ENCODE assay signal across 21 cellular contexts in genomic region chr4:10437735-10438134, GRCh38.
"Had no signal": no experiment of that assay in that cellular context is flagged by ENCODE, and none has a peak within 500 bp of the region (broad histone marks: within the 10 kb centered on the region; RNA-seq: fewer than 3 reads in every experiment).

No MANE protein-coding gene starts in this region.

- DNase-seq: cortex of kidney; effector memory CD8-positive, alpha-beta T cell; head of caudate nucleus; mesenchymal stem cell; mucosa of descending colon; naive B cell; stimulated activated CD4-positive, alpha-beta T cell treated with anti-CD3 and anti-CD28 coated beads, Interleukin-12 subunit alpha, Interleukin-12 subunit beta, amount 100 ng/mL, for 4 hours; stimulated activated CD4-positive, alpha-beta T cell treated with anti-CD3 and anti-CD28 coated beads, Interleukin-1b, Interleukin-23, amount 100 ng/mL, for 48 hours; stimulated activated CD4-positive, alpha-beta T cell treated with anti-CD3 and anti-CD28 coated beads, Interleukin-4, amount 100 ng/mL, for 1 hour; stimulated activated CD8-positive, alpha-beta memory T cell treated with anti-CD3 and anti-CD28 coated beads, Interleukin-4, amount 100 ng/mL, for 48 hours; stimulated activated naive CD4-positive, alpha-beta T cell; stimulated activated naive CD8-positive, alpha-beta T cell treated with anti-CD3 and anti-CD28 coated beads, Interleukin-15, amount 100 ng/mL, for 72 hours had no signal

- H3K9me3 ChIP-seq: suprapubic skin had no signal

- H3K27ac ChIP-seq: neural progenitor cell, parathyroid adenoma, right atrium auricular region, suprapubic skin had no signal

- H3K4me3 ChIP-seq: mucosa of descending colon, neural progenitor cell, right atrium auricular region, smooth muscle cell, suprapubic skin had no signal

- FAIRE-seq: frontal cortex, keratinocyte had no signal

- H3K4me1 ChIP-seq: neural progenitor cell, parathyroid adenoma, right atrium auricular region, suprapubic skin had no signal

- H3K36me3 ChIP-seq: neural progenitor cell, right atrium auricular region, suprapubic skin had no signal

- H3K27me3 ChIP-seq: neural progenitor cell, right atrium auricular region, suprapubic skin had no signal

- ATAC-seq: effector memory CD8-positive, alpha-beta T cell; mucosa of descending colon; natural killer cell treated with Interleukin-12 subunit alpha and Interleukin-12 subunit beta and Interleukin-15 and Interleukin-18, amount 100 ng/mL, for 72 hours; sciatic nerve; stimulated activated naive CD8-positive, alpha-beta T cell treated with anti-CD3 and anti-CD28 coated beads, Interleukin-15, amount 100 ng/mL, for 72 hours had no signal
